8 cellular contexts compared by ENCODE assay signal in the genomic region with DNA sequence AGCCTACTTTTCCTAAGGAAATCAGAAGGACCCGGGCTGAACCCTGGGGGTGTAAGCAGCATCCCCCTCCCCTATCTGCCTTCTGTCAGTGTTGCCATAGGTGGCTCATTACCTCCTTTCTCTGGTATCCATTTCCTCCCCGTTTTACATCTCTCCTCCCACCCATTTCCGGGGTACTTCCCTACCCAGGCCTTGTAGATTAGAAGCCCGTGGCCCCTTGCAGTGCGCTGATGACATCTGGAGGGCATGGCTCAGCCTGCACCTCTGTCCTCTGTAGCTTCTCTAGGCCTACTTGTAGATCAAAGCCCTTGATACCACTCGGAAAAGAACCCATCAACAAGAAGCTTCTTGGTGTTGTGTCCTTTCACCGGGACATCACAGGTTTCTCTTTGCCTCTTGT.
DNase-seq lines count a peak whose midpoint lies in the region; ATAC-seq and TF ChIP-seq lines count a peak whose summit lies in the region.

No MANE protein-coding gene starts in this region.

- no peak overlapping the region for H3K56ac ChIP-seq in mesendoderm (ENCODE audit: low read length)

- no peak overlapping the region for H2BK120ac ChIP-seq in mesendoderm (ENCODE audit: low read depth, low read length)

- WGBS in mesendoderm (ENCODE audit: extremely low coverage, insufficient coverage, low lambda C conversion rate), result no CpG with 5 or more reads among the region's 7 CpGs

- no peak overlapping the region for H3K27ac ChIP-seq in mesendoderm (ENCODE audit: low read depth, low read length)

- DNase-seq in activated CD4-positive, alpha-beta T cell treated with anti-CD3 and anti-CD28 coated beads for 48 hours, result peak; percentile 64
- peak; percentile 89 for DNase-seq in mesendoderm
- no peak for DNase-seq in GM19240 (ENCODE audit: insufficient read length, low spot score)
- DNase-seq in HEK293T (ENCODE audit: extremely low spot score), result no peak
- no peak for DNase-seq in foreskin fibroblast
- DNase-seq in COR-L47 (lab: John Stamatoyannopoulos, UW), result no peak

- CTCF ChIA-PET in HEK293T (lab: Yijun Ruan, JAX), result no interaction called here

- ATAC-seq in GM18520 (IDR thresholded peaks at IDR 0.05; ENCODE audit: unreplicated experiment), result peak; percentile 67
- peak; percentile 77 for ATAC-seq in HG02885 (IDR thresholded peaks at IDR 0.05; ENCODE audit: poor library complexity, unreplicated experiment)

- H3K79me1 ChIP-seq in mesendoderm (ENCODE audit: low read length), result no peaks in the 10 kb centered on the region

- no peak overlapping the region for H2BK15ac ChIP-seq in mesendoderm (replicated peaks; ENCODE audit: low read depth)

- no peak overlapping the region for H3K4me3 ChIP-seq in mesendoderm (ENCODE audit: low read length)
- no peak overlapping the region for H3K4me3 ChIP-seq in foreskin fibroblast (ENCODE audit: low read depth in 1 of 2, low read length in 2 of 2)

- POLR2A ChIA-PET in HEK293T (lab: Yijun Ruan, JAX), result no interaction called here

- H3K18ac ChIP-seq in mesendoderm (ENCODE audit: low read length), result no peak overlapping the region

- H3K36me3 ChIP-seq in mesendoderm (ENCODE audit: control insufficient read depth, insufficient read depth, low read length), result no peaks in the 10 kb centered on the region

- no peaks in the 10 kb centered on the region for H3K27me3 ChIP-seq in mesendoderm (ENCODE audit: insufficient read depth, low read length, poor library complexity)

- no peak overlapping the region for H2BK5ac ChIP-seq in mesendoderm (ENCODE audit: low read length)

- no peaks in the 10 kb centered on the region for H3K79me2 ChIP-seq in mesendoderm (ENCODE audit: control insufficient read depth, insufficient read depth, low read length)

- H3K4me2 ChIP-seq in mesendoderm (ENCODE audit: low read length), result no peak overlapping the region

- no peak overlapping the region for H4K5ac ChIP-seq in mesendoderm (ENCODE audit: low read length)

- H3K4ac ChIP-seq in mesendoderm (ENCODE audit: low read depth, low read length), result no peak overlapping the region

- H4K8ac ChIP-seq in mesendoderm (ENCODE audit: low read depth, low read length), result no peak overlapping the region

- H3K4me1 ChIP-seq in mesendoderm (ENCODE audit: control insufficient read depth, low read depth, low read length), result no peaks in the 10 kb centered on the region

- no peak for TF ChIP-seq CTCF in foreskin fibroblast (IDR thresholded peaks at IDR 0.05; ENCODE audit: low read depth, low read length)

- H2AK5ac ChIP-seq in mesendoderm (ENCODE audit: low read length), result no peak overlapping the region

- no peak overlapping the region for H3K23ac ChIP-seq in mesendoderm (ENCODE audit: low read length)

- no peak overlapping the region for H3K9ac ChIP-seq in mesendoderm (ENCODE audit: low read length)

TF ChIP-seq in HEK293T, 16 proteins besides CTCF, POLR2A, EP300 and RAD21:
- TF ChIP-seq PKNOX1 (IDR thresholded peaks at IDR 0.05) (no peak), NFRKB (IDR thresholded peaks at IDR 0.05) (no peak), FOXA1 (IDR thresholded peaks at IDR 0.05) (no peak), FOXK2 (IDR thresholded peaks at IDR 0.05) (no peak), ZNF384 (IDR thresholded peaks at IDR 0.05) (no peak), L3MBTL2 (conservative IDR thresholded peaks at IDR 0.05) (no peak), ELF4 (IDR thresholded peaks at IDR 0.05) (no peak), ARNT (IDR thresholded peaks at IDR 0.05) (no peak)

Comparison
In these comparisons a context has a peak if more than half of its experiments do, and no peak if none do; other contexts are left out.
1. DNase-seq: peak in activated CD4-positive, alpha-beta T cell treated with anti-CD3 and anti-CD28 coated beads for 48 hours (single experiment) and mesendoderm (single experiment); none in GM19240 (single experiment), HEK293T (single experiment), foreskin fibroblast (0 of 2) and COR-L47 (single experiment).